Comparison of ENCODE assay signal across 22 cellular contexts in genomic region chr12:41212625-41213024, GRCh38. TPM values are rescaled to one million over a fixed set of nuclear protein-coding genes. Genes with fewer than 3 reads are reported as not detected.
DNase-seq lines count a peak whose midpoint lies in the region; TF ChIP-seq lines count a peak whose summit lies in the region.
"Had no signal": no experiment of that assay in that cellular context is flagged by ENCODE, and none has a peak within 500 bp of the region (broad histone marks: within the 10 kb centered on the region; RNA-seq: fewer than 3 reads in every experiment).

No MANE protein-coding gene starts in this region.

- H3K27ac ChIP-seq in adrenal gland = peak overlapping the region in 1 of 5 donors; percentile 43
- H3K27ac ChIP-seq: C4-2B, SK-N-MC had no signal

- H3K36me3 ChIP-seq in adrenal gland (replicated peaks in 1 of 2) = no peaks in the 10 kb centered on the region

- TF ChIP-seq POLR2A in adrenal gland (IDR thresholded peaks at IDR 0.05) = no peak

- H3K27me3 ChIP-seq in adrenal gland = no peaks in the 10 kb centered on the region

- peak; percentile 24 for DNase-seq in NCI-H510A treated with DMSO at 0.1 percent for 48 hours (lab: John Stamatoyannopoulos, UW)
- no peak for DNase-seq in NCI-H510A (lab: John Stamatoyannopoulos, UW)
- DNase-seq in NCI-H82 treated with DMSO at 0.1 percent for 48 hours (lab: John Stamatoyannopoulos, UW; ENCODE audit: unreplicated experiment) = peak; percentile 36
- DNase-seq in putamen (ENCODE audit: low spot score) = peak; percentile 52
- no peak for DNase-seq in RKO (ENCODE audit: low spot score)
- DNase-seq in adrenal gland = no peak
- no peak for DNase-seq in hepatic stellate cell (ENCODE audit: low spot score)
- no peak for DNase-seq in HT-29 (ENCODE audit: low spot score)
- DNase-seq: COR-L47, DMS53, KG1, NCI-H1048, NCI-H1436 treated with DMSO at 0.1 percent for 48 hours, NCI-H2081, NCI-H345, NCI-H748 treated with DMSO at 0.1 percent for 48 hours, Right ventricle myocardium superior had no signal

- 17 to 42% (median 33%) methylated on average over 2 of the region's 2 CpGs for WGBS in adrenal gland, 4 donors

- H3K9me3 ChIP-seq in adrenal gland (replicated peaks in 1 of 3) = no peaks in the 10 kb centered on the region

- intact Hi-C loops in adrenal gland (cut with DNase I) = no loop called here

- TF ChIP-seq CTCF in adrenal gland (IDR thresholded peaks at IDR 0.05) = no peak

- peaks cover 11 to 22% of the 10 kb centered on the region in 2 donors for H3K4me1 ChIP-seq in adrenal gland (replicated peaks in 1 of 2)

- H3K4me3 ChIP-seq in adrenal gland = no peak overlapping the region
- H3K4me3 ChIP-seq: SK-N-MC had no signal

RNA-seq across cellular contexts. Expression of gene PDZRN4, which starts 24.5 kb away (rescaled TPM):
- total RNA-seq in adrenal gland = 1 to 10 TPM in 4 of 8 donors, under 1 TPM in 4; 0.28 to 2.3 (median 1.1) TPM
- 1 to 10 TPM in 2 of 3 donors, under 1 TPM in 1; 0.48 to 1.2 (median 1.0) TPM for polyA plus RNA-seq in adrenal gland
- not detected in 2 replicates for total RNA-seq in HT-29 (2014; rRNA removed; shearing (Covaris generic))
- total RNA-seq: A673, HepG2, MCF 10A, Right ventricle myocardium superior had no signal
- polyA plus RNA-seq: HepG2 had no signal

Comparison
In these comparisons a context has a peak if more than half of its experiments do, and no peak if none do; other contexts are left out.
1. DNase-seq: peak in NCI-H510A treated with DMSO at 0.1 percent for 48 hours (single experiment), NCI-H82 treated with DMSO at 0.1 percent for 48 hours (single experiment) and putamen (single experiment); none in NCI-H510A (single experiment), RKO (single experiment), adrenal gland (0 of 7), hepatic stellate cell (single experiment) and HT-29 (single experiment).